8 cellular contexts compared by ENCODE assay signal in genomic region chr19:35936738-35937268, GRCh38. TPM values are rescaled to one million over a fixed set of nuclear protein-coding genes. Genes with fewer than 3 reads are reported as not detected.
DNase-seq lines count a peak whose midpoint lies in the region; TF ChIP-seq lines count a peak whose summit lies in the region.

No MANE protein-coding gene starts in this region.

- peak overlapping the region; percentile 86 for H3K9ac ChIP-seq in SK-N-MC (ENCODE audit: insufficient read length)

- in situ Hi-C loops in GM13977 (cut with MboI; ENCODE audit: low pct_unique_long_range_greater_than_20kb, low sequenced_read_pairs, unreplicated experiment) = no loop called here

- DNase-seq in GM13977 (ENCODE audit: low spot score) = peak; percentile 25
- DNase-seq in SK-N-MC (ENCODE audit: low read depth, low spot score) = no peak
- DNase-seq in fibroblast of the aortic adventitia (ENCODE audit: low read depth) = no peak
- no peak for DNase-seq in sigmoid colon
- DNase-seq in AG08395 (ENCODE audit: low spot score) = no peak
- no peak for DNase-seq in HUDEP-2 (lab: John Stamatoyannopoulos, UW; ENCODE audit: unreplicated experiment in 76 of 76)
- no peak for DNase-seq in amygdala (lab: John Stamatoyannopoulos, UW)
- DNase-seq in Kasumi-1 (lab: John Stamatoyannopoulos, UW) = no peak

- TF ChIP-seq CTCF in GM13977 (IDR thresholded peaks at IDR 0.05; ENCODE audit: extremely low read depth, insufficient read depth, missing control alignments) = no peak
- no peak for TF ChIP-seq CTCF in fibroblast of the aortic adventitia (IDR thresholded peaks at IDR 0.05; ENCODE audit: insufficient read depth, low read length)
- TF ChIP-seq CTCF in sigmoid colon (IDR thresholded peaks at IDR 0.05) = no peak

- no peak overlapping the region for H3K27ac ChIP-seq in SK-N-MC
- peak overlapping the region; percentile 83 to 95 (median 86) for H3K27ac ChIP-seq in sigmoid colon

- H3K9me3 ChIP-seq in SK-N-MC (ENCODE audit: low read depth, low read length) (no peaks in the 10 kb centered on the region), sigmoid colon (no peaks in the 10 kb centered on the region)

- peaks cover 0 to 36% (median 29%) of the 10 kb centered on the region in 4 donors for H3K4me1 ChIP-seq in sigmoid colon

- H3K36me3 ChIP-seq in SK-N-MC (ENCODE audit: insufficient read depth, low read length) (no peaks in the 10 kb centered on the region), sigmoid colon (peaks cover 0 to 23% (median 9%) of the 10 kb centered on the region in 4 donors)

- intact Hi-C loops in sigmoid colon (cut with DNase I) = loop anchor here (2.0 kb wide), 1 partner anchor 118 kb away; the partner anchor contains the start of genes THAP8 and WDR62

- WGBS in sigmoid colon, 2 donors = 17 to 30% methylated on average over 11 of the region's 11 CpGs

- TF ChIP-seq POLR2A in sigmoid colon (IDR thresholded peaks at IDR 0.05) = no peak

- no peak for TF ChIP-seq EP300 in sigmoid colon (IDR thresholded peaks at IDR 0.05)

- H3K27me3 ChIP-seq in sigmoid colon = no peaks in the 10 kb centered on the region

- H3K4me3 ChIP-seq in SK-N-MC (peak overlapping the region; percentile 93), fibroblast of the aortic adventitia (ENCODE audit: low read depth, low read length) (peak overlapping the region; percentile 78), sigmoid colon (peak overlapping the region; percentile 60 to 95 (median 82))

RNA-seq across cellular contexts. Expression of gene LRFN3, which starts 0.6 kb away (rescaled TPM):
- 5.9 and 9.3 TPM in 2 replicates for total RNA-seq in fibroblast of the aortic adventitia (ENCODE audit: low replicate concordance)
- total RNA-seq in sigmoid colon = 1 to 10 TPM; 4.6 to 7.2 (median 6.6) TPM
- polyA plus RNA-seq in sigmoid colon = 1 to 10 TPM; 5.3 to 9.7 (median 6.0) TPM

RNA-seq across cellular contexts. Expression of gene TYROBP, which starts 28.7 kb away (rescaled TPM):
- total RNA-seq in fibroblast of the aortic adventitia (ENCODE audit: low replicate concordance) (not detected in 2 replicates), sigmoid colon (100 to 1,000 TPM in 3 of 4 donors, 10 to 100 TPM in 1; 71.5 to 172 (median 126) TPM)
- polyA plus RNA-seq in sigmoid colon = 100 to 1,000 TPM in 2 of 3 donors, 10 to 100 TPM in 1; 95.8 to 211 (median 125) TPM

RNA-seq across cellular contexts. Expression of gene HCST, which starts 34.5 kb away (rescaled TPM):
- total RNA-seq in fibroblast of the aortic adventitia (ENCODE audit: low replicate concordance) (0.81 and 2.7 TPM in 2 replicates), sigmoid colon (1 to 10 TPM in 3 of 4 donors, not detected in 1; 3.5 to 5.8 (median 3.9) TPM)
- polyA plus RNA-seq in sigmoid colon = 10 to 100 TPM in 2 of 3 donors, 1 to 10 TPM in 1; 2.4 to 36.1 (median 13.9) TPM

RNA-seq across cellular contexts. Expression of gene NFKBID, which starts 36.5 kb away (rescaled TPM):
- total RNA-seq in fibroblast of the aortic adventitia (ENCODE audit: low replicate concordance) (2.5 and 3.7 TPM in 2 replicates), sigmoid colon (1 to 10 TPM; 2.5 to 7.8 (median 6.6) TPM)
- 1 to 10 TPM; 1.2 to 9.6 (median 4.4) TPM for polyA plus RNA-seq in sigmoid colon

RNA-seq across cellular contexts. Expression of gene SDHAF1, which starts 58.2 kb away (rescaled TPM):
- total RNA-seq in fibroblast of the aortic adventitia (ENCODE audit: low replicate concordance) (12.7 and 38.7 TPM in 2 replicates), sigmoid colon (100 to 1,000 TPM in 1 of 4 donors, 10 to 100 TPM in 3; 56.2 to 135 (median 68.9) TPM)
- 10 to 100 TPM; 19.2 to 28.2 (median 24.0) TPM for polyA plus RNA-seq in sigmoid colon

Comparison
In these comparisons a context has a peak if more than half of its experiments do, and no peak if none do; other contexts are left out.
1. RNA of gene TYROBP, which starts 28.7 kb away (total RNA-seq): 71.5 to 172 TPM in sigmoid colon; not detected in fibroblast of the aortic adventitia; every median in the first group is over 10 times any median in the second.
2. Peak in every context shown above with its lines, with median percentiles within 50 percentile points of each other: H3K4me3 ChIP-seq.